Comparison of ENCODE assay signal across 1 cellular context in the genomic region with DNA sequence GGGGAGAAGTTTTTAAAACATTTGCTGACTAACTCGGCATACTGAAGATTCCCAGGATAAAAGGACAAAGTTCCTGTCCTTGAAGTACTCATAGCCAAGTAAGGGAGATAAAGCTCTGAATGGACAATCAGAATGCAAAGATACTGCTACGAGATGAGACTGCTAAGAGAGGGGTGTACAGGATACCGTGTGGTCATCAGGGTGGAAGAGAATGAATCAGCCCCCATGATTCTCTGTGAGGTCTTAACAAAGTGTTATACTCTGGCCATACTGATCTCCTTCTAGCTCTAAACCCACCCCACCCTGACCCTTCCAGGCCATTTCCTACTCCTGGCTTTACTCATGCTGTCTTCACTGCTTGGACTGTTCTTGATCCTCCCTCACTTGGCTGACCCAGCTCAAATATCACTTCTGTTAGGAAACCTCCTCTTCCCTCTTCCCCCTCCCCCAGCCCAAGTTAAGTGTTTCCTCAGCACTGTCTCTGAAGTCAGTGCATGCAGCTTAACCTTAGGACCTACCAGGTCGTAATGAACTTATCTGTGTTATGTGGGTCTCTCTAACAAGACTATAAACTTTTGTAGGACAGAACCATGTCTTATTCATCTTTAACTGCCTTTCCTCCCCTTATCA.
TF ChIP-seq lines count a peak whose summit lies in the region.

No MANE protein-coding gene starts in this region.

TF ChIP-seq in SK-N-SH treated with all-trans-retinoic acid at 6 μM for 48 hours, 23 proteins besides CTCF, POLR2A, EP300 and RAD21:
- TF ChIP-seq, protein P1, sequence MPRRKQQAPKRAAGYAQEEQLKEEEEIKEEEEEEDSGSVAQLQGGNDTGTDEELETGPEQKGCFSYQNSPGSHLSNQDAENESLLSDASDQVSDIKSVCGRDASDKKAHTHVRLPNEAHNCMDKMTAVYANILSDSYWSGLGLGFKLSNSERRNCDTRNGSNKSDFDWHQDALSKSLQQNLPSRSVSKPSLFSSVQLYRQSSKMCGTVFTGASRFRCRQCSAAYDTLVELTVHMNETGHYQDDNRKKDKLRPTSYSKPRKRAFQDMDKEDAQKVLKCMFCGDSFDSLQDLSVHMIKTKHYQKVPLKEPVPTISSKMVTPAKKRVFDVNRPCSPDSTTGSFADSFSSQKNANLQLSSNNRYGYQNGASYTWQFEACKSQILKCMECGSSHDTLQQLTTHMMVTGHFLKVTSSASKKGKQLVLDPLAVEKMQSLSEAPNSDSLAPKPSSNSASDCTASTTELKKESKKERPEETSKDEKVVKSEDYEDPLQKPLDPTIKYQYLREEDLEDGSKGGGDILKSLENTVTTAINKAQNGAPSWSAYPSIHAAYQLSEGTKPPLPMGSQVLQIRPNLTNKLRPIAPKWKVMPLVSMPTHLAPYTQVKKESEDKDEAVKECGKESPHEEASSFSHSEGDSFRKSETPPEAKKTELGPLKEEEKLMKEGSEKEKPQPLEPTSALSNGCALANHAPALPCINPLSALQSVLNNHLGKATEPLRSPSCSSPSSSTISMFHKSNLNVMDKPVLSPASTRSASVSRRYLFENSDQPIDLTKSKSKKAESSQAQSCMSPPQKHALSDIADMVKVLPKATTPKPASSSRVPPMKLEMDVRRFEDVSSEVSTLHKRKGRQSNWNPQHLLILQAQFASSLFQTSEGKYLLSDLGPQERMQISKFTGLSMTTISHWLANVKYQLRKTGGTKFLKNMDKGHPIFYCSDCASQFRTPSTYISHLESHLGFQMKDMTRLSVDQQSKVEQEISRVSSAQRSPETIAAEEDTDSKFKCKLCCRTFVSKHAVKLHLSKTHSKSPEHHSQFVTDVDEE (CRISPR knock-in tag; IDR thresholded peaks at IDR 0.05), result no peak
- TF ChIP-seq SNAI2 (CRISPR knock-in tag; IDR thresholded peaks at IDR 0.05) (no peak), ZFP30 (CRISPR knock-in tag; IDR thresholded peaks at IDR 0.05) (no peak), GLIS3 (CRISPR knock-in tag; IDR thresholded peaks at IDR 0.05) (no peak), ZC3H10 (CRISPR knock-in tag; IDR thresholded peaks at IDR 0.05) (no peak)
TF ChIP-seq in SK-N-SH treated with all-trans-retinoic acid at 6 μM for 48 hours: peak in this region for 0.
